11 cellular contexts compared by ENCODE assay signal in the genomic region with DNA sequence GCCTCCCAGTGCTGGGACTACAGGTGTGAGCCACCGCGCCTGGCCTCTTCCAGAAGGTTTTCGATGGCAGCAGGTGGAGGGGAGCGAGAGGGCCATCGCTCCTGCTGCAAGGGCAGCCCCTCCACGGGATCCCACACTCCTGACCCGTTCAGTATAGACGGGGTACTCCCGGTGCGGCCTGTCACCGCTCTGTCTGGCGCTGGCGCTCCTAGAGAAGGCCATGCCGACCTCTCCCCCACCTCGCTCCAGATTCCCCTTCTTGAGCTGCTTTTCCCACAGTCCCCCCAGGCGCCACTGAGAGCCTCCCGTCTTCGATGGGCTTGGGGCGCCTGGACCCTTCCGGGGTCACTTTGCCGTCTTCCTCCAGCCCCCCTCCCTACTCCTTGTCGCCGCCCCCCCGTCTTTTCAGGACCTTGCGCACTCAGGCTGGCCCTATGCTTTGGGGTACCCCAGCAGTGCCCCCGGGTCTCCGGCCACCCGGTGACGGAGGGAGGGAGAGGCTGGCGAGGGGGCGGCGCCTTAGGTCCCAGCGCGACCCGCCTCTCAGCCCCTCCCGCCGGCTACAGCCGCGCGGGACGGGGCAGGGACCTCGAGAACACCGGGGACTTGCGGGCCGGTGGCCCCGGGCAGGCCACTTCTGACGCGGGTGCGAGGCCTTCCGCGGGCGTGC. TPM values are rescaled to one million over a fixed set of nuclear protein-coding genes. Genes with fewer than 3 reads are reported as not detected.
DNase-seq lines count a peak whose midpoint lies in the region; ATAC-seq and TF ChIP-seq lines count a peak whose summit lies in the region.
"Had no signal": no experiment of that assay in that cellular context is flagged by ENCODE, and none has a peak within 500 bp of the region (broad histone marks: within the 10 kb centered on the region; RNA-seq: fewer than 3 reads in every experiment).

No MANE protein-coding gene starts in this region.

- peak overlapping the region in 4 of 5 donors; percentile 18 to 27 (median 24) for H3K4me3 Mint-ChIP-seq in immature natural killer cell

- H4K20me1 ChIP-seq in Karpas-422 (ENCODE audit: insufficient read depth, low read depth, low read length), result peaks cover 5% of the 10 kb centered on the region; the same call in 1 of the 2 replicates

- ATAC-seq in GM18498 (IDR thresholded peaks at IDR 0.05; ENCODE audit: unreplicated experiment), result no peak

- H3K4me2 ChIP-seq in skeletal muscle satellite cell (ENCODE audit: low read length), result peak overlapping the region; percentile 73
- H3K4me2 ChIP-seq in Karpas-422 (ENCODE audit: low read depth, low read length, poor library complexity, severe bottlenecking), result no peak overlapping the region

- peaks cover 14 to 32% (median 24%) of the 10 kb centered on the region in 3 donors for H3K27me3 Mint-ChIP-seq in immature natural killer cell (ENCODE audit: low read depth in 3 of 3)

- TF ChIP-seq CTCF in GM10266 (IDR thresholded peaks at IDR 0.05; ENCODE audit: control insufficient read depth, insufficient read depth, low read depth, missing control alignments), result no peak
- TF ChIP-seq CTCF in brain microvascular endothelial cell (IDR thresholded peaks at IDR 0.05; ENCODE audit: low read depth, low read length, missing control alignments), result no peak

- H3K9ac ChIP-seq in skeletal muscle satellite cell (ENCODE audit: low read depth, low read length) (peak overlapping the region; percentile 59), Karpas-422 (ENCODE audit: low read length) (no peak overlapping the region)

- H3K27me3 ChIP-seq in brain microvascular endothelial cell (replicated peaks) (no peaks in the 10 kb centered on the region), skeletal muscle satellite cell (ENCODE audit: control insufficient read depth, insufficient read depth, low read length) (no peaks in the 10 kb centered on the region), Karpas-422 (ENCODE audit: low read length) (no peaks in the 10 kb centered on the region)

- H3K9me2 ChIP-seq in Karpas-422 (replicated peaks; ENCODE audit: insufficient read depth, low read length), result no peaks in the 10 kb centered on the region

- H3K36me3 Mint-ChIP-seq in immature natural killer cell, result peaks cover 0 to 6% (median 0%) of the 10 kb centered on the region in 3 donors

- H3K79me2 ChIP-seq in Karpas-422 (ENCODE audit: low read length), result peaks cover 7% of the 10 kb centered on the region

- H3K9me3 Mint-ChIP-seq in immature natural killer cell, result no peaks in the 10 kb centered on the region
- H3K9me3 Mint-ChIP-seq: activated T-helper 1 cell treated with anti-CD3 and anti-CD28 coated beads, Interleukin-12 subunit alpha, Interleukin-12 subunit beta, Interleukin-2, Interleukin-4 antibody, amounts not matched to agents 30 ng/mL and 10 ng/mL and 1 ng/mL, durations not matched to agents 14 hours and 24 hours and 36 hours had no signal

- in situ Hi-C loops in brain microvascular endothelial cell (cut with HindIII; ENCODE audit: low pct_ligation_motif_present, low sequenced_read_pairs), result no loop called here

- H3K36me3 ChIP-seq in brain microvascular endothelial cell (replicated peaks) (peaks cover 4% of the 10 kb centered on the region), skeletal muscle satellite cell (ENCODE audit: insufficient read depth, low read length) (peaks cover 14% of the 10 kb centered on the region), Karpas-422 (ENCODE audit: insufficient read depth, low read length) (no peaks in the 10 kb centered on the region)

- peaks cover 19 to 27% of the 10 kb centered on the region in 2 donors for H3K4me1 Mint-ChIP-seq in immature natural killer cell

- H3K9me3 ChIP-seq in skeletal muscle satellite cell (replicated peaks; ENCODE audit: low read length) (no peaks in the 10 kb centered on the region), Karpas-422 (ENCODE audit: low read length) (no peaks in the 10 kb centered on the region)

- H3K4me3 ChIP-seq in brain microvascular endothelial cell (ENCODE audit: low read depth, low read length) (peak overlapping the region; percentile 45), skeletal muscle satellite cell (ENCODE audit: low read length) (peak overlapping the region; percentile 54), Karpas-422 (ENCODE audit: low read length) (no peak overlapping the region)

- H2AFZ ChIP-seq in Karpas-422 (ENCODE audit: low read length), result no peak overlapping the region

- H3K27ac Mint-ChIP-seq in immature natural killer cell, result no peak overlapping the region

- DNase-seq in GM10266 (ENCODE audit: extremely low spot score) (peak; percentile 52), brain microvascular endothelial cell (no peak), immature natural killer cell (no peak), Karpas-422 (no peak), NCI-H446 (lab: John Stamatoyannopoulos, UW) (no peak)
- DNase-seq in activated CD8-positive, alpha-beta memory T cell treated with anti-CD3 and anti-CD28 coated beads, Interleukin-2, amount 50 U/mL, for 48 hours, result no peak
- DNase-seq: stimulated activated naive CD4-positive, alpha-beta T cell; T-helper 1 cell had no signal

- peaks cover 39% of the 10 kb centered on the region for H3K4me1 ChIP-seq in skeletal muscle satellite cell (ENCODE audit: control insufficient read depth, insufficient read depth, low read length)
- H3K4me1 ChIP-seq in Karpas-422 (ENCODE audit: low read length), result peaks cover 27% of the 10 kb centered on the region

- no peak overlapping the region for H3K27ac ChIP-seq in brain microvascular endothelial cell
- H3K27ac ChIP-seq in Karpas-422 (ENCODE audit: low read length), result no peak overlapping the region

RNA-seq across cellular contexts. Expression of gene SQSTM1, which starts 4.2 kb away (rescaled TPM):
- polyA plus RNA-seq in immature natural killer cell, result 100 to 1,000 TPM; 256 to 292 (median 268) TPM
- total RNA-seq in skeletal muscle satellite cell (2012; rRNA removed), result 416 and 1,062 TPM in 2 replicates
- total RNA-seq in Karpas-422 (2014; rRNA removed; shearing (Covaris generic); ENCODE audit: low replicate concordance), result 100.0 and 123 TPM in 2 replicates

RNA-seq across cellular contexts. Expression of gene MGAT4B, which starts 9.9 kb away (rescaled TPM):
- 10 to 100 TPM in 2 of 3 donors, 1 to 10 TPM in 1; 8.7 to 16.3 (median 15.0) TPM for polyA plus RNA-seq in immature natural killer cell
- total RNA-seq in skeletal muscle satellite cell (2012; rRNA removed), result 141 and 148 TPM in 2 replicates
- total RNA-seq in Karpas-422 (2014; rRNA removed; shearing (Covaris generic); ENCODE audit: low replicate concordance), result 36.9 and 47.1 TPM in 2 replicates

RNA-seq across cellular contexts. Expression of gene LTC4S, which starts 22.8 kb away (rescaled TPM):
- 1 to 10 TPM; 2.3 to 5.8 (median 5.8) TPM for polyA plus RNA-seq in immature natural killer cell
- not detected in 2 replicates for total RNA-seq in skeletal muscle satellite cell (2012; rRNA removed)
- 2.3 TPM in 1 of 2 replicates, not detected in the other for total RNA-seq in Karpas-422 (2014; rRNA removed; shearing (Covaris generic); ENCODE audit: low replicate concordance)

RNA-seq across cellular contexts. Expression of gene MRNIP, which starts 42.1 kb away (rescaled TPM):
- polyA plus RNA-seq in immature natural killer cell, result 1 to 10 TPM; 3.4 to 6.2 (median 4.2) TPM
- total RNA-seq in skeletal muscle satellite cell (2012; rRNA removed), result 9.1 and 11.1 TPM in 2 replicates
- 33.6 and 55.7 TPM in 2 replicates for total RNA-seq in Karpas-422 (2014; rRNA removed; shearing (Covaris generic); ENCODE audit: low replicate concordance)
